In genomic region chr1:159122005-159122621, GRCh38 we compare ENCODE assay signal across 1 cellular context.
A peak's percentile ranks its signal among the peaks of the same experiment; 100 is the strongest.
TF ChIP-seq lines count a peak whose summit lies in the region.

No MANE protein-coding gene starts in this region.

TF ChIP-seq in GM12878, 131 proteins besides CTCF, POLR2A, EP300 and RAD21 (continued from another document and continues in another):
- TF ChIP-seq BCL11A (IDR thresholded peaks at IDR 0.05; ENCODE audit: low read depth, low read length) (peak; percentile 76; the same call in 1 of the 2 replicates), PAX5 (IDR thresholded peaks at IDR 0.05; ENCODE audit: borderline replicate concordance, low read depth, low read length) (no peak), IKZF2 (IDR thresholded peaks at IDR 0.05) (peak; percentile 69 to 91), DPF2 (IDR thresholded peaks at IDR 0.05) (peak; percentile 90), ZNF384 (IDR thresholded peaks at IDR 0.05; ENCODE audit: borderline replicate concordance, low read depth, low read length) (no peak), CBX5 (IDR thresholded peaks at IDR 0.05; ENCODE audit: low read depth) (0 out of 2 replicates have a peak, but pooled peaks have one; percentile 53), ZNF24 (IDR thresholded peaks at IDR 0.05) (peak; percentile 84), HDGF (IDR thresholded peaks at IDR 0.05) (no peak), ETV6 (conservative IDR thresholded peaks at IDR 0.05 in 1 of 2, IDR thresholded peaks at IDR 0.05 in 1 of 2; ENCODE audit: borderline replicate concordance in 1 of 2, low read depth in 1 of 2) (no peak), MXI1 (IDR thresholded peaks at IDR 0.05; ENCODE audit: low read depth, low read length) (no peak), BMI1 (IDR thresholded peaks at IDR 0.05; ENCODE audit: borderline replicate concordance) (peak; percentile 77), SPI1 (IDR thresholded peaks at IDR 0.05; ENCODE audit: borderline replicate concordance, insufficient read depth, low read depth, low read length) (peak; percentile 65), JUND (IDR thresholded peaks at IDR 0.05; ENCODE audit: low read depth, low read length) (peak; percentile 82), WRNIP1 (IDR thresholded peaks at IDR 0.05; ENCODE audit: borderline replicate concordance, low read depth, low read length) (no peak), CREM (IDR thresholded peaks at IDR 0.05; ENCODE audit: low read depth) (no peak; the same call in 1 of the 2 replicates), IKZF1 (conservative IDR thresholded peaks at IDR 0.05) (peak; percentile 83), TCF7 (IDR thresholded peaks at IDR 0.05; ENCODE audit: borderline replicate concordance) (no peak), PKNOX1 (IDR thresholded peaks at IDR 0.05) (peak; percentile 92), SIN3A (IDR thresholded peaks at IDR 0.05; ENCODE audit: low read depth, low read length) (no peak), JUNB (IDR thresholded peaks at IDR 0.05) (peak; percentile 98), NFIC (IDR thresholded peaks at IDR 0.05; ENCODE audit: low read depth, low read length) (peak; percentile 87), PRDM15 (CRISPR knock-in tag; IDR thresholded peaks at IDR 0.05) (no peak), NBN (IDR thresholded peaks at IDR 0.05) (no peak), EED (IDR thresholded peaks at IDR 0.05; ENCODE audit: low read depth) (peak; percentile 73), RCOR1 (conservative IDR thresholded peaks at IDR 0.05; ENCODE audit: low read depth, low read length) (no peak), TARDBP (IDR thresholded peaks at IDR 0.05; ENCODE audit: borderline replicate concordance) (no peak), HDAC2 (IDR thresholded peaks at IDR 0.05) (no peak), ZNF622 (IDR thresholded peaks at IDR 0.05) (no peak), MEF2A (IDR thresholded peaks at IDR 0.05; ENCODE audit: insufficient read depth, low read depth, low read length) (0 out of 2 replicates have a peak, but pooled peaks have one; percentile 13), USF2 (IDR thresholded peaks at IDR 0.05; ENCODE audit: borderline replicate concordance, low read depth, low read length) (no peak), LARP7 (IDR thresholded peaks at IDR 0.05) (no peak)
- TF ChIP-seq, protein P1, sequence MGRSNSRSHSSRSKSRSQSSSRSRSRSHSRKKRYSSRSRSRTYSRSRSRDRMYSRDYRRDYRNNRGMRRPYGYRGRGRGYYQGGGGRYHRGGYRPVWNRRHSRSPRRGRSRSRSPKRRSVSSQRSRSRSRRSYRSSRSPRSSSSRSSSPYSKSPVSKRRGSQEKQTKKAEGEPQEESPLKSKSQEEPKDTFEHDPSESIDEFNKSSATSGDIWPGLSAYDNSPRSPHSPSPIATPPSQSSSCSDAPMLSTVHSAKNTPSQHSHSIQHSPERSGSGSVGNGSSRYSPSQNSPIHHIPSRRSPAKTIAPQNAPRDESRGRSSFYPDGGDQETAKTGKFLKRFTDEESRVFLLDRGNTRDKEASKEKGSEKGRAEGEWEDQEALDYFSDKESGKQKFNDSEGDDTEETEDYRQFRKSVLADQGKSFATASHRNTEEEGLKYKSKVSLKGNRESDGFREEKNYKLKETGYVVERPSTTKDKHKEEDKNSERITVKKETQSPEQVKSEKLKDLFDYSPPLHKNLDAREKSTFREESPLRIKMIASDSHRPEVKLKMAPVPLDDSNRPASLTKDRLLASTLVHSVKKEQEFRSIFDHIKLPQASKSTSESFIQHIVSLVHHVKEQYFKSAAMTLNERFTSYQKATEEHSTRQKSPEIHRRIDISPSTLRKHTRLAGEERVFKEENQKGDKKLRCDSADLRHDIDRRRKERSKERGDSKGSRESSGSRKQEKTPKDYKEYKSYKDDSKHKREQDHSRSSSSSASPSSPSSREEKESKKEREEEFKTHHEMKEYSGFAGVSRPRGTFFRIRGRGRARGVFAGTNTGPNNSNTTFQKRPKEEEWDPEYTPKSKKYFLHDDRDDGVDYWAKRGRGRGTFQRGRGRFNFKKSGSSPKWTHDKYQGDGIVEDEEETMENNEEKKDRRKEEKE (IDR thresholded peaks at IDR 0.05), result no peak
- TF ChIP-seq, protein P2, sequence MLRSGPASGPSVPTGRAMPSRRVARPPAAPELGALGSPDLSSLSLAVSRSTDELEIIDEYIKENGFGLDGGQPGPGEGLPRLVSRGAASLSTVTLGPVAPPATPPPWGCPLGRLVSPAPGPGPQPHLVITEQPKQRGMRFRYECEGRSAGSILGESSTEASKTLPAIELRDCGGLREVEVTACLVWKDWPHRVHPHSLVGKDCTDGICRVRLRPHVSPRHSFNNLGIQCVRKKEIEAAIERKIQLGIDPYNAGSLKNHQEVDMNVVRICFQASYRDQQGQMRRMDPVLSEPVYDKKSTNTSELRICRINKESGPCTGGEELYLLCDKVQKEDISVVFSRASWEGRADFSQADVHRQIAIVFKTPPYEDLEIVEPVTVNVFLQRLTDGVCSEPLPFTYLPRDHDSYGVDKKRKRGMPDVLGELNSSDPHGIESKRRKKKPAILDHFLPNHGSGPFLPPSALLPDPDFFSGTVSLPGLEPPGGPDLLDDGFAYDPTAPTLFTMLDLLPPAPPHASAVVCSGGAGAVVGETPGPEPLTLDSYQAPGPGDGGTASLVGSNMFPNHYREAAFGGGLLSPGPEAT (IDR thresholded peaks at IDR 0.05; ENCODE audit: low read depth), result peak; percentile 55; the same call in 1 of the 2 replicates
- TF ChIP-seq, protein P3, sequence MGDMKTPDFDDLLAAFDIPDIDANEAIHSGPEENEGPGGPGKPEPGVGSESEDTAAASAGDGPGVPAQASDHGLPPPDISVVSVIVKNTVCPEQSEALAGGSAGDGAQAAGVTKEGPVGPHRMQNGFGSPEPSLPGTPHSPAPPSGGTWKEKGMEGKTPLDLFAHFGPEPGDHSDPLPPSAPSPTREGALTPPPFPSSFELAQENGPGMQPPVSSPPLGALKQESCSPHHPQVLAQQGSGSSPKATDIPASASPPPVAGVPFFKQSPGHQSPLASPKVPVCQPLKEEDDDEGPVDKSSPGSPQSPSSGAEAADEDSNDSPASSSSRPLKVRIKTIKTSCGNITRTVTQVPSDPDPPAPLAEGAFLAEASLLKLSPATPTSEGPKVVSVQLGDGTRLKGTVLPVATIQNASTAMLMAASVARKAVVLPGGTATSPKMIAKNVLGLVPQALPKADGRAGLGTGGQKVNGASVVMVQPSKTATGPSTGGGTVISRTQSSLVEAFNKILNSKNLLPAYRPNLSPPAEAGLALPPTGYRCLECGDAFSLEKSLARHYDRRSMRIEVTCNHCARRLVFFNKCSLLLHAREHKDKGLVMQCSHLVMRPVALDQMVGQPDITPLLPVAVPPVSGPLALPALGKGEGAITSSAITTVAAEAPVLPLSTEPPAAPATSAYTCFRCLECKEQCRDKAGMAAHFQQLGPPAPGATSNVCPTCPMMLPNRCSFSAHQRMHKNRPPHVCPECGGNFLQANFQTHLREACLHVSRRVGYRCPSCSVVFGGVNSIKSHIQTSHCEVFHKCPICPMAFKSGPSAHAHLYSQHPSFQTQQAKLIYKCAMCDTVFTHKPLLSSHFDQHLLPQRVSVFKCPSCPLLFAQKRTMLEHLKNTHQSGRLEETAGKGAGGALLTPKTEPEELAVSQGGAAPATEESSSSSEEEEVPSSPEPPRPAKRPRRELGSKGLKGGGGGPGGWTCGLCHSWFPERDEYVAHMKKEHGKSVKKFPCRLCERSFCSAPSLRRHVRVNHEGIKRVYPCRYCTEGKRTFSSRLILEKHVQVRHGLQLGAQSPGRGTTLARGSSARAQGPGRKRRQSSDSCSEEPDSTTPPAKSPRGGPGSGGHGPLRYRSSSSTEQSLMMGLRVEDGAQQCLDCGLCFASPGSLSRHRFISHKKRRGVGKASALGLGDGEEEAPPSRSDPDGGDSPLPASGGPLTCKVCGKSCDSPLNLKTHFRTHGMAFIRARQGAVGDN (IDR thresholded peaks at IDR 0.05), result no peak
- TF ChIP-seq, protein P4, sequence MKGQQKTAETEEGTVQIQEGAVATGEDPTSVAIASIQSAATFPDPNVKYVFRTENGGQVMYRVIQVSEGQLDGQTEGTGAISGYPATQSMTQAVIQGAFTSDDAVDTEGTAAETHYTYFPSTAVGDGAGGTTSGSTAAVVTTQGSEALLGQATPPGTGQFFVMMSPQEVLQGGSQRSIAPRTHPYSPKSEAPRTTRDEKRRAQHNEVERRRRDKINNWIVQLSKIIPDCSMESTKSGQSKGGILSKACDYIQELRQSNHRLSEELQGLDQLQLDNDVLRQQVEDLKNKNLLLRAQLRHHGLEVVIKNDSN (IDR thresholded peaks at IDR 0.05; ENCODE audit: borderline replicate concordance, extremely low read length, insufficient read depth, low read depth, low read length), result no peak
- TF ChIP-seq, protein P5, sequence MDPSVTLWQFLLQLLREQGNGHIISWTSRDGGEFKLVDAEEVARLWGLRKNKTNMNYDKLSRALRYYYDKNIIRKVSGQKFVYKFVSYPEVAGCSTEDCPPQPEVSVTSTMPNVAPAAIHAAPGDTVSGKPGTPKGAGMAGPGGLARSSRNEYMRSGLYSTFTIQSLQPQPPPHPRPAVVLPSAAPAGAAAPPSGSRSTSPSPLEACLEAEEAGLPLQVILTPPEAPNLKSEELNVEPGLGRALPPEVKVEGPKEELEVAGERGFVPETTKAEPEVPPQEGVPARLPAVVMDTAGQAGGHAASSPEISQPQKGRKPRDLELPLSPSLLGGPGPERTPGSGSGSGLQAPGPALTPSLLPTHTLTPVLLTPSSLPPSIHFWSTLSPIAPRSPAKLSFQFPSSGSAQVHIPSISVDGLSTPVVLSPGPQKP (IDR thresholded peaks at IDR 0.05; ENCODE audit: low read depth, low read length), result no peak
- TF ChIP-seq, protein P6, sequence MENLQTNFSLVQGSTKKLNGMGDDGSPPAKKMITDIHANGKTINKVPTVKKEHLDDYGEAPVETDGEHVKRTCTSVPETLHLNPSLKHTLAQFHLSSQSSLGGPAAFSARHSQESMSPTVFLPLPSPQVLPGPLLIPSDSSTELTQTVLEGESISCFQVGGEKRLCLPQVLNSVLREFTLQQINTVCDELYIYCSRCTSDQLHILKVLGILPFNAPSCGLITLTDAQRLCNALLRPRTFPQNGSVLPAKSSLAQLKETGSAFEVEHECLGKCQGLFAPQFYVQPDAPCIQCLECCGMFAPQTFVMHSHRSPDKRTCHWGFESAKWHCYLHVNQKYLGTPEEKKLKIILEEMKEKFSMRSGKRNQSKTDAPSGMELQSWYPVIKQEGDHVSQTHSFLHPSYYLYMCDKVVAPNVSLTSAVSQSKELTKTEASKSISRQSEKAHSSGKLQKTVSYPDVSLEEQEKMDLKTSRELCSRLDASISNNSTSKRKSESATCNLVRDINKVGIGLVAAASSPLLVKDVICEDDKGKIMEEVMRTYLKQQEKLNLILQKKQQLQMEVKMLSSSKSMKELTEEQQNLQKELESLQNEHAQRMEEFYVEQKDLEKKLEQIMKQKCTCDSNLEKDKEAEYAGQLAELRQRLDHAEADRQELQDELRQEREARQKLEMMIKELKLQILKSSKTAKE (IDR thresholded peaks at IDR 0.05; ENCODE audit: low read depth, poor library complexity, severe bottlenecking), result peak; percentile 20
- TF ChIP-seq, protein P7, sequence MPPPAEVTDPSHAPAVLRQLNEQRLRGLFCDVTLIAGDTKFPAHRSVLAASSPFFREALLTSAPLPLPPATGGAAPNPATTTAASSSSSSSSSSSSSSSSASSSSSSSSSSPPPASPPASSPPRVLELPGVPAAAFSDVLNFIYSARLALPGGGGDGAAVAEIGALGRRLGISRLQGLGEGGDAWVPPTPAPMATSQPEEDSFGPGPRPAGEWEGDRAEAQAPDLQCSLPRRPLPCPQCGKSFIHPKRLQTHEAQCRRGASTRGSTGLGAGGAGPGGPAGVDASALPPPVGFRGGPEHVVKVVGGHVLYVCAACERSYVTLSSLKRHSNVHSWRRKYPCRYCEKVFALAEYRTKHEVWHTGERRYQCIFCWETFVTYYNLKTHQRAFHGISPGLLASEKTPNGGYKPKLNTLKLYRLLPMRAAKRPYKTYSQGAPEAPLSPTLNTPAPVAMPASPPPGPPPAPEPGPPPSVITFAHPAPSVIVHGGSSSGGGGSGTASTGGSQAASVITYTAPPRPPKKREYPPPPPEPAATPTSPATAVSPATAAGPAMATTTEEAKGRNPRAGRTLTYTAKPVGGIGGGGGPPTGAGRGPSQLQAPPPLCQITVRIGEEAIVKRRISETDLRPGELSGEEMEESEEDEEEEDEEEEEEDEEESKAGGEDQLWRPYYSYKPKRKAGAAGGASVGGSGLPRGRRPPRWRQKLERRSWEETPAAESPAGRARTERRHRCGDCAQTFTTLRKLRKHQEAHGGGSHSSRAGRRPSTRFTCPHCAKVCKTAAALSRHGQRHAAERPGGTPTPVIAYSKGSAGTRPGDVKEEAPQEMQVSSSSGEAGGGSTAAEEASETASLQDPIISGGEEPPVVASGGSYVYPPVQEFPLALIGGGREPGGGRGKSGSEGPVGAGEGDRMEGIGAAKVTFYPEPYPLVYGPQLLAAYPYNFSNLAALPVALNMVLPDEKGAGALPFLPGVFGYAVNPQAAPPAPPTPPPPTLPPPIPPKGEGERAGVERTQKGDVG (CRISPR knock-in tag; IDR thresholded peaks at IDR 0.05), result no peak
